ENCODE assay signal across 15 cellular contexts in the genomic region with DNA sequence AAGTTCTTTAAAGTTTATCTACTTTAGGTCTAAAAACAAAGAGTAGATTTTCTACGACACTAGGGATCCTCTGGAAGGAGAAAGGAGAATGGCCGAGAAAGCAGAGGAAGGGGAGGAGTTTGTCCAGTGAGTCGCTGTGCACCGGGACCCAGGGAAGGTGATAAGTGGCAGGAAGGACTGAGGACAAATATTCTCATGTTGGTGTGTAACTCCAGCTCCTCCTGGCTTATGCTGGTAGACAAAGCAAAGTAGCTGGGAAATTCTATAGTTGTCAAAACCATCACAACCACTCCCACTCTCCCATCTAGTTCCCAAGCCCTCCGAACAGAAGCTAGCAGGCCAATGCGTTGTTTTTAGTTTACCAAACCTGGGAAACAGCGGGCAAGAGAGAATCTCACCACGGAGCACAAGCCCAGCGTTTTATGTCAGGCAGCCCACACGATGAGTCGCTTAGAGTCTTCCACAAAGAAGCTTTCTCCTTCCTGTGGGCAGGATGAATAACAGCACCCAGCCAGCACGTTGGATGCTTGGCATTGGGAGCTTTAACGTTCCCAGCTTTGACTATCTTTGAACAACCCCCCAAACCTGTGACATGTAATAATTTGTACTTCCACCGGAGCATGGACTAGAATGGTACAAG. TPM values are rescaled to one million over a fixed set of nuclear protein-coding genes. Genes with fewer than 3 reads are reported as not detected.
DNase-seq lines count a peak whose midpoint lies in the region; ATAC-seq and TF ChIP-seq lines count a peak whose summit lies in the region.
"Had no signal": no experiment of that assay in that cellular context is flagged by ENCODE, and none has a peak within 500 bp of the region (broad histone marks: within the 10 kb centered on the region; RNA-seq: fewer than 3 reads in every experiment).

No MANE protein-coding gene starts in this region.

- H3K27me3 Mint-ChIP-seq in natural killer cell (ENCODE audit: low read depth in 2 of 2) = peaks cover 14 to 39% of the 10 kb centered on the region in 2 donors

- intact Hi-C loops in natural killer cell (cut with micrococcal nuclease) = no loop called here
- intact Hi-C loops in spleen (cut with DNase I; ENCODE audit: low total_unique reads) = no loop called here

- POLR2A ChIA-PET in AG04450 (lab: Yijun Ruan, JAX) = interaction anchor here (1.2 kb wide), 1 partner anchor 20 kb away, joined by 3 read pairs; no protein-coding TSS in a partner anchor

- H3K36me3 Mint-ChIP-seq in natural killer cell = no peaks in the 10 kb centered on the region
- H3K36me3 Mint-ChIP-seq: activated CD4-positive, alpha-beta memory T cell treated with anti-CD3 and anti-CD28 coated beads for 36 hours; CD4-positive, CD25-positive, alpha-beta regulatory T cell; stimulated activated effector memory CD8-positive, alpha-beta T cell treated with anti-CD3 and anti-CD28 coated beads, Interleukin-12 subunit alpha, Interleukin-12 subunit beta, amount 100 ng/mL, for 72 hours had no signal

- no peaks in the 10 kb centered on the region for H3K9me3 Mint-ChIP-seq in natural killer cell
- H3K9me3 Mint-ChIP-seq: activated CD4-positive, alpha-beta memory T cell treated with anti-CD3 and anti-CD28 coated beads for 36 hours; CD4-positive, CD25-positive, alpha-beta regulatory T cell; stimulated activated effector memory CD8-positive, alpha-beta T cell treated with anti-CD3 and anti-CD28 coated beads, Interleukin-12 subunit alpha, Interleukin-12 subunit beta, amount 100 ng/mL, for 72 hours had no signal

- TF ChIP-seq CTCF in AG04450 (IDR thresholded peaks at IDR 0.05; ENCODE audit: low read depth, low read length) (no peak), natural killer cell (IDR thresholded peaks at IDR 0.05) (no peak), spleen (IDR thresholded peaks at IDR 0.05 in 8 of 11, conservative IDR thresholded peaks at IDR 0.05 in 3 of 11) (no peak)

- ATAC-seq in natural killer cell (no peak), GM21390 (IDR thresholded peaks at IDR 0.05; ENCODE audit: unreplicated experiment) (no peak), HG03520 (IDR thresholded peaks at IDR 0.05; ENCODE audit: unreplicated experiment) (no peak)
- ATAC-seq: stimulated activated effector memory CD8-positive, alpha-beta T cell treated with anti-CD3 and anti-CD28 coated beads, Interleukin-12 subunit alpha, Interleukin-12 subunit beta, amount 100 ng/mL, for 72 hours; T-helper 17 cell had no signal

- H3K27me3 ChIP-seq in AG04450 (ENCODE audit: control insufficient read depth, insufficient read depth, low read length) (peaks cover 2% of the 10 kb centered on the region), spleen (replicated peaks in 1 of 7) (peaks cover 0 to 5% (median 0%) of the 10 kb centered on the region in 7 donors)
- H3K27me3 ChIP-seq: vagina had no signal

- H3K36me3 ChIP-seq in spleen = no peaks in the 10 kb centered on the region
- H3K36me3 ChIP-seq: vagina had no signal

- H3K4me3 Mint-ChIP-seq in natural killer cell = no peak overlapping the region
- H3K4me3 Mint-ChIP-seq: activated CD4-positive, alpha-beta memory T cell treated with anti-CD3 and anti-CD28 coated beads for 36 hours; CD4-positive, CD25-positive, alpha-beta regulatory T cell; stimulated activated effector memory CD8-positive, alpha-beta T cell treated with anti-CD3 and anti-CD28 coated beads, Interleukin-12 subunit alpha, Interleukin-12 subunit beta, amount 100 ng/mL, for 72 hours; T-helper 17 cell had no signal

- peak overlapping the region; percentile 31 for H3K27ac ChIP-seq in AG04450 (ENCODE audit: low read depth, low read length)
- no peak overlapping the region for H3K27ac ChIP-seq in spleen
- H3K27ac ChIP-seq: vagina had no signal

- no peaks in the 10 kb centered on the region for H3K4me1 ChIP-seq in spleen
- H3K4me1 ChIP-seq: vagina had no signal

- 77 to 84% (median 78%) methylated on average over 14 of the region's 14 CpGs for WGBS in spleen, 5 donors

- no peak overlapping the region for H3K4me3 ChIP-seq in AG04450 (ENCODE audit: low read depth, low read length)
- H3K4me3 ChIP-seq in spleen = no peak overlapping the region
- H3K4me3 ChIP-seq: vagina had no signal

- H3K4me1 Mint-ChIP-seq in natural killer cell = no peaks in the 10 kb centered on the region
- H3K4me1 Mint-ChIP-seq: CD4-positive, CD25-positive, alpha-beta regulatory T cell; stimulated activated effector memory CD8-positive, alpha-beta T cell treated with anti-CD3 and anti-CD28 coated beads, Interleukin-12 subunit alpha, Interleukin-12 subunit beta, amount 100 ng/mL, for 72 hours had no signal

- CTCF ChIA-PET in AG04450 (lab: Charles Lee) = interaction anchor here (0.6 to 1.4 kb wide), 3 partner anchors 51 to 499 kb away, joined by 3 to 10 read pairs (median 3); no protein-coding TSS in a partner anchor

- no peak overlapping the region for H3K27ac Mint-ChIP-seq in natural killer cell
- H3K27ac Mint-ChIP-seq: activated CD4-positive, alpha-beta memory T cell treated with anti-CD3 and anti-CD28 coated beads for 36 hours; CD4-positive, CD25-positive, alpha-beta regulatory T cell; stimulated activated effector memory CD8-positive, alpha-beta T cell treated with anti-CD3 and anti-CD28 coated beads, Interleukin-12 subunit alpha, Interleukin-12 subunit beta, amount 100 ng/mL, for 72 hours; T-helper 17 cell had no signal

- no peak for TF ChIP-seq POLR2A in spleen (IDR thresholded peaks at IDR 0.05)

- no peaks in the 10 kb centered on the region for H3K9me3 ChIP-seq in AG04450 (ENCODE audit: control insufficient read depth, insufficient read depth, low read length)
- H3K9me3 ChIP-seq in spleen = no peaks in the 10 kb centered on the region
- H3K9me3 ChIP-seq: vagina had no signal

- DNase-seq in AG04450 (ENCODE audit: low read depth, low spot score) = peak; percentile 24
- peak; percentile 75 for DNase-seq in HT1080 (ENCODE audit: low read depth)
- DNase-seq in amniotic stem cell (lab: John Stamatoyannopoulos, UW) = peak; percentile 20
- DNase-seq in kidney glomerular epithelial cell (lab: John Stamatoyannopoulos, UW) = peak; percentile 14
- no peak for DNase-seq in natural killer cell
- DNase-seq in spleen = no peak
- DNase-seq: activated CD4-positive, alpha-beta memory T cell treated with anti-CD3 and anti-CD28 coated beads for 36 hours; CD4-positive, CD25-positive, alpha-beta regulatory T cell; central memory CD4-positive, alpha-beta T cell; OCI-M1; T-helper 17 cell had no signal

RNA-seq across cellular contexts. Expression of a gene that starts 32.9 kb away (rescaled TPM):
- polyA plus RNA-seq in AG04450 (2011; rRNA removed) (38.3 and 41.2 TPM in 2 replicates), spleen (under 1 TPM; 0.26 to 0.83 (median 0.64) TPM)
- 74.2 and 76.4 TPM in 2 replicates for polyA minus RNA-seq in AG04450 (2011; rRNA and poly(A)+ RNA removed)
- total RNA-seq in HT1080 (2014; rRNA removed; shearing (Covaris generic)) = 8.5 and 9.5 TPM in 2 replicates
- 8.3 and 9.8 TPM in 2 replicates for polyA plus RNA-seq in HT1080 (2015; cell fraction: cytosol; rRNA removed)
- polyA plus RNA-seq in HT1080 (2015; cell fraction: nucleus; rRNA removed) = 8.7 and 9.0 TPM in 2 replicates
- total RNA-seq in natural killer cell (under 1 TPM in 2 of 3 donors, not detected in 1; 0.07 to 0.43 TPM), spleen (1 to 10 TPM; 1.2 to 5.2 (median 2.2) TPM)
- polyA plus RNA-seq: CD4-positive, CD25-positive, alpha-beta regulatory T cell had no signal

Comparison
In these comparisons a context has a peak if more than half of its experiments do, and no peak if none do; other contexts are left out.
1. DNase-seq: peak in AG04450 (single experiment), HT1080 (single experiment), amniotic stem cell (single experiment) and kidney glomerular epithelial cell (single experiment); none in natural killer cell (single experiment) and spleen (single experiment).